In genomic region chr17:70636517-70637133, GRCh38 we compare ENCODE assay signal across 9 cellular contexts.
DNase-seq lines count a peak whose midpoint lies in the region; ATAC-seq, FAIRE-seq and TF ChIP-seq lines count a peak whose summit lies in the region.
"Had no signal": no experiment of that assay in that cellular context is flagged by ENCODE, and none has a peak within 500 bp of the region (broad histone marks: within the 10 kb centered on the region; RNA-seq: fewer than 3 reads in every experiment).

No MANE protein-coding gene starts in this region.

- no peak for TF ChIP-seq POLR2A in GM12878 (IDR thresholded peaks at IDR 0.05; ENCODE audit: low read depth, low read length)

- H3K4me2 ChIP-seq in GM12878 (ENCODE audit: control insufficient read depth, insufficient read depth), result no peak overlapping the region

- SMC1A ChIA-PET in GM12878 (lab: Charles Lee; ENCODE audit: uncharacterized antibody, unreplicated experiment), result no interaction called here

- in situ Hi-C loops in GM12878 (cut with MboI), result loop anchor here (5.0 to 25.0 kb wide), 2 partner anchors 1751 to 1901 kb away; no protein-coding TSS in a partner anchor

- H3K27ac ChIP-seq in GM12878 (ENCODE audit: control insufficient read depth, insufficient read depth), result no peak overlapping the region
- H3K27ac ChIP-seq: SJSA1 had no signal

- no peaks in the 10 kb centered on the region for H4K20me1 ChIP-seq in GM12878 (ENCODE audit: control insufficient read depth, insufficient read depth)

- WGBS in GM12878 (ENCODE audit: insufficient coverage, insufficient replicate concordance, low lambda C conversion rate, missing lambda C conversion rate), result 2% methylated on average over 2 of the region's 2 CpGs

- H3K4me3 ChIP-seq in H7 (ENCODE audit: insufficient read depth, low read depth, low read length) (no peak overlapping the region), GM12878 (no peak overlapping the region)
- H3K4me3 ChIP-seq: SJSA1 had no signal

- TF ChIP-seq CTCF in GM12878 (IDR thresholded peaks at IDR 0.05 in 2 of 3, conservative IDR thresholded peaks at IDR 0.05 in 1 of 3; ENCODE audit: control insufficient read depth in 2 of 3, extremely low read depth in 1 of 3, insufficient read depth in 1 of 3, low read depth in 3 of 3, low read length in 3 of 3), result peak; percentile 53 to 70 (median 56); a peak in 5 of 6 replicates

- peak; percentile 78 for TF ChIP-seq RAD21 in GM12878 (IDR thresholded peaks at IDR 0.05; ENCODE audit: insufficient read depth, low read depth, low read length)

- no peak overlapping the region for H2AFZ ChIP-seq in GM12878 (ENCODE audit: control insufficient read depth, low read depth, low read length)

- no peaks in the 10 kb centered on the region for H3K4me1 ChIP-seq in GM12878 (ENCODE audit: control insufficient read depth, insufficient read depth, low read length)
- H3K4me1 ChIP-seq: SJSA1 had no signal

- H3K9me3 ChIP-seq in GM12878 (replicated peaks; ENCODE audit: control insufficient read depth, insufficient read depth, low read length), result no peaks in the 10 kb centered on the region
- H3K9me3 ChIP-seq: SJSA1 had no signal

- no peaks in the 10 kb centered on the region for H3K79me2 ChIP-seq in GM12878 (ENCODE audit: control insufficient read depth, insufficient read depth, low read length)

- intact Hi-C loops in GM12878 (cut with micrococcal nuclease; ENCODE audit: unreplicated experiment), result loop anchor here (2.0 to 5.0 kb wide), 5 partner anchors 131 to 1906 kb away; no protein-coding TSS in a partner anchor

- peak; percentile 70 for FAIRE-seq in GM12878 (lab: Jason Lieb, UNC)

- CTCF ChIA-PET in GM12878 (lab: Yijun Ruan, JAX), result no interaction called here

- H3K36me3 ChIP-seq in H7 (replicated peaks; ENCODE audit: control insufficient read depth, insufficient read depth, low read length) (no peaks in the 10 kb centered on the region), GM12878 (ENCODE audit: control insufficient read depth in 2 of 2, insufficient read depth in 2 of 2, low read length in 1 of 2) (no peaks in the 10 kb centered on the region)
- H3K36me3 ChIP-seq: SJSA1 had no signal

- peak; percentile 2 for DNase-seq in DMS 273 treated with DMSO at 0.1 percent for 48 hours (lab: John Stamatoyannopoulos, UW)
- DNase-seq in H7, result peak; percentile 33
- peak; percentile 50 for DNase-seq in NCI-H2107 treated with DMSO at 0.1 percent for 48 hours (lab: John Stamatoyannopoulos, UW; ENCODE audit: unreplicated experiment)
- DNase-seq in GM12878 (ENCODE audit: low read depth, low spot score), result no peak
- DNase-seq in left lobe of liver (ENCODE audit: low spot score), result no peak
- no peak for DNase-seq in activated CD8-positive, alpha-beta memory T cell treated with anti-CD3 and anti-CD28 coated beads, Interleukin-2, amount 50 U/mL, for 48 hours
- no peak for DNase-seq in stimulated activated CD4-positive, alpha-beta T cell treated with anti-CD3 and anti-CD28 coated beads, Interleukin-4, amount 100 ng/mL, for 4 hours

- RAD21 ChIA-PET in GM12878 (lab: Charles Lee; ENCODE audit: unreplicated experiment), result no interaction called here

- H3K9ac ChIP-seq in GM12878 (ENCODE audit: control insufficient read depth, insufficient read depth, low read length), result no peak overlapping the region

- no peaks in the 10 kb centered on the region for H3K27me3 ChIP-seq in H7 (ENCODE audit: control insufficient read depth, insufficient read depth, low read length)
- H3K27me3 ChIP-seq in GM12878 (replicated peaks in 1 of 2; ENCODE audit: control insufficient read depth in 2 of 2, insufficient read depth in 2 of 2, low read length in 1 of 2), result no peaks in the 10 kb centered on the region
- H3K27me3 ChIP-seq: SJSA1 had no signal

- no peak for TF ChIP-seq EP300 in GM12878 (IDR thresholded peaks at IDR 0.05; ENCODE audit: borderline replicate concordance in 1 of 2, control insufficient read depth in 1 of 2, low read depth in 2 of 2, low read length in 2 of 2)

- BruUV-seq in GM12878 (replicated peaks; lab: Mats Ljungman, UMichigan), result no TSS peak

- ATAC-seq in GM12878 (peak; percentile 33; the same call in 1 of the 3 replicates), left lobe of liver (peak; percentile 89), GM21825 (IDR thresholded peaks at IDR 0.05; ENCODE audit: unreplicated experiment) (no peak)

- POLR2A ChIA-PET in GM12878 (lab: Charles Lee), result no interaction called here

TF ChIP-seq in GM12878, 131 proteins besides CTCF, POLR2A, EP300 and RAD21:
- no peak for TF ChIP-seq JUND (IDR thresholded peaks at IDR 0.05; ENCODE audit: low read depth, low read length)
- no peak for TF ChIP-seq NBN (IDR thresholded peaks at IDR 0.05)
- TF ChIP-seq ZNF24 (IDR thresholded peaks at IDR 0.05), result peak; percentile 70; the same call in 1 of the 2 replicates
- TF ChIP-seq SMC3 (IDR thresholded peaks at IDR 0.05; ENCODE audit: borderline replicate concordance, low read length), result peak; percentile 67
- no peak for TF ChIP-seq PML (IDR thresholded peaks at IDR 0.05; ENCODE audit: low read length)
- TF ChIP-seq BCL11A (IDR thresholded peaks at IDR 0.05; ENCODE audit: low read depth, low read length), result no peak
- no peak for TF ChIP-seq BHLHE40 (IDR thresholded peaks at IDR 0.05; ENCODE audit: borderline replicate concordance in 1 of 2, low read depth in 2 of 2, low read length in 1 of 2)
- TF ChIP-seq E2F8 (IDR thresholded peaks at IDR 0.05; ENCODE audit: low read depth, partially characterized antibody), result no peak
- TF ChIP-seq POLR2AphosphoS2 (IDR thresholded peaks at IDR 0.05; ENCODE audit: low read depth, low read length), result no peak
- TF ChIP-seq ZBTB11 (CRISPR knock-in tag; IDR thresholded peaks at IDR 0.05), result no peak
- no peak for TF ChIP-seq GATAD2B (conservative IDR thresholded peaks at IDR 0.05; ENCODE audit: low read depth)
- no peak for TF ChIP-seq NR2C1 (IDR thresholded peaks at IDR 0.05)

Comparison
In these comparisons a context has a peak if more than half of its experiments do, and no peak if none do; other contexts are left out.
1. DNase-seq: peak in DMS 273 treated with DMSO at 0.1 percent for 48 hours (single experiment), H7 (single experiment) and NCI-H2107 treated with DMSO at 0.1 percent for 48 hours (single experiment); none in GM12878 (single experiment), left lobe of liver (single experiment), activated CD8-positive, alpha-beta memory T cell treated with anti-CD3 and anti-CD28 coated beads, Interleukin-2, amount 50 U/mL, for 48 hours (single experiment) and stimulated activated CD4-positive, alpha-beta T cell treated with anti-CD3 and anti-CD28 coated beads, Interleukin-4, amount 100 ng/mL, for 4 hours (0 of 2).